Comparison of ENCODE assay signal across 1 cellular context in genomic region chr4:40190880-40191815, GRCh38.
TF ChIP-seq lines count a peak whose summit lies in the region.

No MANE protein-coding gene starts in this region.

TF ChIP-seq in HepG2, 621 proteins besides CTCF, POLR2A, EP300 and RAD21 (continues in another document):
- TF ChIP-seq ZBTB43 (CRISPR knock-in tag; conservative IDR thresholded peaks at IDR 0.05), result no peak
- TF ChIP-seq SMAD3 (CRISPR knock-in tag; IDR thresholded peaks at IDR 0.05), result peak; percentile 20; the same call in 1 of the 2 replicates
- 0 out of 2 replicates have a peak, but pooled peaks have one; percentile 30 for TF ChIP-seq KDM6A (CRISPR knock-in tag; IDR thresholded peaks at IDR 0.05; ENCODE audit: low read depth)
- TF ChIP-seq PHF5A (CRISPR knock-in tag; IDR thresholded peaks at IDR 0.05; ENCODE audit: low read depth, unreplicated experiment), result peak; percentile 46
- TF ChIP-seq PREB (CRISPR knock-in tag; IDR thresholded peaks at IDR 0.05), result no peak
- TF ChIP-seq HNRNPH1 (optimal IDR thresholded peaks at IDR 0.05; ENCODE audit: low read depth, low read length), result no peak
- TF ChIP-seq ZNF580 (CRISPR knock-in tag; IDR thresholded peaks at IDR 0.05; ENCODE audit: borderline replicate concordance, low read depth), result no peak
- TF ChIP-seq BCL3 (CRISPR knock-in tag; IDR thresholded peaks at IDR 0.05), result no peak
- TF ChIP-seq PAWR (CRISPR knock-in tag; IDR thresholded peaks at IDR 0.05; ENCODE audit: borderline replicate concordance), result no peak
- no peak for TF ChIP-seq MXI1 (IDR thresholded peaks at IDR 0.05; ENCODE audit: borderline replicate concordance, low read depth, low read length)
- TF ChIP-seq ATF4 (CRISPR knock-in tag; IDR thresholded peaks at IDR 0.05), result peak in 1 of 2 experiments; percentile 69; a peak in 2 of 4 replicates
- no peak for TF ChIP-seq FOXK2 (IDR thresholded peaks at IDR 0.05)
- no peak for TF ChIP-seq ZNF44 (CRISPR knock-in tag; IDR thresholded peaks at IDR 0.05)
- TF ChIP-seq BHLHE40 (IDR thresholded peaks at IDR 0.05; ENCODE audit: low read length), result no peak
- TF ChIP-seq NFAT5 (CRISPR knock-in tag; IDR thresholded peaks at IDR 0.05), result no peak
- peak; percentile 83; the same call in 1 of the 2 replicates for TF ChIP-seq SALL1 (CRISPR knock-in tag; IDR thresholded peaks at IDR 0.05)
- no peak for TF ChIP-seq MIER2 (CRISPR knock-in tag; IDR thresholded peaks at IDR 0.05)
- 0 out of 2 replicates have a peak, but pooled peaks have one; percentile 29 for TF ChIP-seq POGK (CRISPR knock-in tag; conservative IDR thresholded peaks at IDR 0.05)
- no peak for TF ChIP-seq BRD4 (CRISPR knock-in tag; IDR thresholded peaks at IDR 0.05)
- TF ChIP-seq STAG1 (CRISPR knock-in tag; IDR thresholded peaks at IDR 0.05), result no peak
- TF ChIP-seq SNAPC2 (CRISPR knock-in tag; IDR thresholded peaks at IDR 0.05), result no peak
- no peak for TF ChIP-seq ZHX2 (IDR thresholded peaks at IDR 0.05; ENCODE audit: low read depth)
- TF ChIP-seq ZHX2 (CRISPR knock-in tag; IDR thresholded peaks at IDR 0.05; ENCODE audit: borderline replicate concordance), result no peak
- TF ChIP-seq PITX1 (CRISPR knock-in tag; IDR thresholded peaks at IDR 0.05), result peak; percentile 100
- peak; percentile 75 for TF ChIP-seq FOXK1 (CRISPR knock-in tag; IDR thresholded peaks at IDR 0.05; ENCODE audit: borderline replicate concordance, low read depth)
- TF ChIP-seq ZNF12 (CRISPR knock-in tag; IDR thresholded peaks at IDR 0.05), result no peak
- peak; percentile 47; the same call in 1 of the 2 replicates for TF ChIP-seq ZSCAN9 (CRISPR knock-in tag; IDR thresholded peaks at IDR 0.05; ENCODE audit: borderline replicate concordance)
- TF ChIP-seq MTF1 (CRISPR knock-in tag; IDR thresholded peaks at IDR 0.05), result no peak
- TF ChIP-seq NR1H2 (CRISPR knock-in tag; IDR thresholded peaks at IDR 0.05; ENCODE audit: borderline replicate concordance, low read depth), result no peak
- TF ChIP-seq HMGA1 (CRISPR knock-in tag; conservative IDR thresholded peaks at IDR 0.05), result no peak
- peak; percentile 55; the same call in 1 of the 2 replicates for TF ChIP-seq HNF1A (IDR thresholded peaks at IDR 0.05; ENCODE audit: low read depth)
- no peak for TF ChIP-seq HNF1A (CRISPR knock-in tag; IDR thresholded peaks at IDR 0.05; ENCODE audit: borderline replicate concordance)
- no peak for TF ChIP-seq CREBL2 (CRISPR knock-in tag; IDR thresholded peaks at IDR 0.05; ENCODE audit: borderline replicate concordance)
- TF ChIP-seq NR2F6 (IDR thresholded peaks at IDR 0.05), result no peak; the same call in 1 of the 2 replicates
- TF ChIP-seq NR2F6 (CRISPR knock-in tag; IDR thresholded peaks at IDR 0.05), result peak; percentile 34; the same call in 1 of the 2 replicates
- no peak for TF ChIP-seq ZNF3 (CRISPR knock-in tag; IDR thresholded peaks at IDR 0.05)
- 0 out of 2 replicates have a peak, but pooled peaks have one; percentile 34 for TF ChIP-seq ZNF430 (CRISPR knock-in tag; IDR thresholded peaks at IDR 0.05)
